ENCODE assay signal across 8 cellular contexts in the genomic region with DNA sequence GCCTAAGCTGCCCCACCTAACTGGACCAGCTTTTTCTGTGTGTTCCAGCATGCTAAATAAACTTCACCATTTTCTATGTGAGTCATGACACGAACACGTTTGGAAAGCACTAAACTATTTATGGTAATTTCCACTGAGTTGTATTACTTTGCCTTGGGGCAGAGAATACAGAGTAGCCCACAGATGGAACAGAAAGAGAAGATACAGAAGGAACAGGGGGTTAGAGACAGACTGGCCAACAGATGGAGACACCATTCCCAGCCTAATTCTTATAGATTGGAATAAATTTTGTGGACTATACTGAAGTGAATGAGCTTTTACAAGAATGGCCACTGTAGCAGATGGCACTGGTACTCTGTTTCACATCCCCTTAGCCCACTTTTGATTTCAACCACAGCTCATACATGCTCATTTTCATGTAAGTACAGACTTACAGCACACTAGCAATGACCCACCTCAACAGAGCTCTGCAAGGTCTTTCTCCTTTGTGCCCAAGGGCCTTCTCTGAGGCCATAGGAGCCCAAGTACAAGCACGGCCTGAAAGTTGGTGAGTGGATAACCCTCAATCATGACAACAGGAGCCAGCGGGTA. TPM values are rescaled to one million over a fixed set of nuclear protein-coding genes. Genes with fewer than 3 reads are reported as not detected.
DNase-seq lines count a peak whose midpoint lies in the region; ATAC-seq and TF ChIP-seq lines count a peak whose summit lies in the region.

No MANE protein-coding gene starts in this region.

- no peak overlapping the region for H3K4ac ChIP-seq in H9 (ENCODE audit: low read depth, low read length)

- no peak overlapping the region for H3K27ac Mint-ChIP-seq in H9

- no peak overlapping the region for H3K14ac ChIP-seq in H9 (ENCODE audit: insufficient read depth, low read length)

- no peak overlapping the region for H2BK15ac ChIP-seq in H9 (ENCODE audit: low read depth, low read length)

- H2BK20ac ChIP-seq in H9 (ENCODE audit: low read depth, low read length, poor library complexity, severe bottlenecking) = no peak overlapping the region

- WGBS in H9 (ENCODE audit: extremely low coverage, insufficient read length, low lambda C conversion rate) = no CpG with 5 or more reads among the region's 4 CpGs
- 45 to 60% (median 57%) methylated on average over 3 to 4 of the region's 4 CpGs for WGBS in adrenal gland, 4 donors

- H3K36me3 ChIP-seq in ascending aorta = no peaks in the 10 kb centered on the region
- no peaks in the 10 kb centered on the region for H3K36me3 ChIP-seq in adrenal gland (replicated peaks in 1 of 2)

- H2BK120ac ChIP-seq in H9 (ENCODE audit: low read depth, low read length, poor library complexity, severe bottlenecking) = no peak overlapping the region

- no peak overlapping the region for H4K8ac ChIP-seq in H9 (replicated peaks; ENCODE audit: insufficient read length, low read depth, low read length)

- no peak overlapping the region for H3K9ac ChIP-seq in H9 (ENCODE audit: extremely low read depth, insufficient read length, low read length)

- H3K4me2 ChIP-seq in H9 (ENCODE audit: insufficient read depth, insufficient read length, low read length) = no peak overlapping the region

- no peak overlapping the region for H2AFZ ChIP-seq in H9 (ENCODE audit: low read length)

- DNase-seq in AG08396 (ENCODE audit: low spot score) (peak; percentile 43), ascending aorta (ENCODE audit: low spot score in 2 of 2) (no peak), H9 (no peak), putamen (ENCODE audit: low spot score) (no peak), adrenal gland (no peak)
- no peak for DNase-seq in activated naive CD4-positive, alpha-beta T cell (lab: John Stamatoyannopoulos, UW)

- H3K56ac ChIP-seq in H9 (ENCODE audit: insufficient read length, low read depth, low read length) = no peak overlapping the region

- TF ChIP-seq POLR2A in adrenal gland (IDR thresholded peaks at IDR 0.05) = no peak

- H2BK12ac ChIP-seq in H9 (ENCODE audit: insufficient read length, low read depth, low read length) = no peak overlapping the region

- H3K23ac ChIP-seq in H9 (ENCODE audit: insufficient read length, low read depth, low read length) = no peak overlapping the region

- no peaks in the 10 kb centered on the region for H3K27me3 ChIP-seq in ascending aorta
- H3K27me3 ChIP-seq in H9 (ENCODE audit: insufficient read depth, low read length) = no peaks in the 10 kb centered on the region
- H3K27me3 ChIP-seq in adrenal gland = no peaks in the 10 kb centered on the region

- intact Hi-C loops in ascending aorta (cut with DNase I) = loop anchor here (2.0 kb wide), 1 partner anchor 27 kb away; a partner anchor contains a TSS
- intact Hi-C loops in adrenal gland (cut with DNase I) = no loop called here

- no peaks in the 10 kb centered on the region for H3K27me3 Mint-ChIP-seq in H9 (ENCODE audit: low read depth)

- no peak for TF ChIP-seq CTCF in ascending aorta (IDR thresholded peaks at IDR 0.05)
- no peak for TF ChIP-seq CTCF in H9 (conservative IDR thresholded peaks at IDR 0.05)
- TF ChIP-seq CTCF in adrenal gland (IDR thresholded peaks at IDR 0.05) = no peak

- peaks cover 0 to 24% (median 4%) of the 10 kb centered on the region in 3 experiments; a peak in 6 of 7 replicates for H3K36me3 Mint-ChIP-seq in H9 (ENCODE audit: insufficient read depth in 1 of 3, low read depth in 3 of 3)

- H3K79me1 ChIP-seq in H9 (ENCODE audit: insufficient read depth, low read depth, low read length, poor library complexity, severe bottlenecking) = no peaks in the 10 kb centered on the region

- H3T11ph ChIP-seq in H9 (ENCODE audit: low read length) = no peak overlapping the region

- H3K23me2 ChIP-seq in H9 (ENCODE audit: insufficient read length, low read depth, low read length, poor library complexity, severe bottlenecking) = no peaks in the 10 kb centered on the region

- no peak overlapping the region for H3K18ac ChIP-seq in H9 (ENCODE audit: insufficient read length, low read depth, low read length)

- no peak overlapping the region for H2BK5ac ChIP-seq in H9 (ENCODE audit: insufficient read length, low read length)

- H4K5ac ChIP-seq in H9 (ENCODE audit: insufficient read length, low read depth, low read length) = no peak overlapping the region

- H3K9me3 Mint-ChIP-seq in H9 = peaks cover 0 to 4% of the 10 kb centered on the region in 2 experiments; a peak in 1 of 5 replicates

- H4K91ac ChIP-seq in H9 (ENCODE audit: insufficient read length, low read depth, low read length) = no peak overlapping the region

- no peaks in the 10 kb centered on the region for H3K9me3 ChIP-seq in ascending aorta
- no peaks in the 10 kb centered on the region for H3K9me3 ChIP-seq in H9 (ENCODE audit: control insufficient read depth, low read depth, low read length)
- no peaks in the 10 kb centered on the region for H3K9me3 ChIP-seq in adrenal gland (replicated peaks in 1 of 3)

- no peaks in the 10 kb centered on the region for H4K20me1 ChIP-seq in H9 (ENCODE audit: control insufficient read depth, insufficient read depth, insufficient read length)

- H3K4me3 ChIP-seq in ascending aorta = no peak overlapping the region
- no peak overlapping the region for H3K4me3 ChIP-seq in adrenal gland

- H3K4me3 Mint-ChIP-seq in H9 = no peak overlapping the region

- ATAC-seq in GM19328 (IDR thresholded peaks at IDR 0.05; ENCODE audit: unreplicated experiment) = peak; percentile 93
- peak; percentile 96 for ATAC-seq in HG03064 (IDR thresholded peaks at IDR 0.05; ENCODE audit: low read depth, unreplicated experiment)

- H3K79me2 ChIP-seq in H9 (ENCODE audit: insufficient read depth, low read length) = no peaks in the 10 kb centered on the region

- H3K4me1 ChIP-seq in ascending aorta = peaks cover 0 to 10% of the 10 kb centered on the region in 2 donors
- no peaks in the 10 kb centered on the region for H3K4me1 ChIP-seq in H9 (ENCODE audit: insufficient read depth, low read length)
- no peaks in the 10 kb centered on the region for H3K4me1 ChIP-seq in adrenal gland (replicated peaks in 1 of 2)

- H3K4me1 Mint-ChIP-seq in H9 = peaks cover 4% of the 10 kb centered on the region in 2 experiments

- H3K27ac ChIP-seq in ascending aorta = peak overlapping the region; percentile 69 to 81
- no peak overlapping the region for H3K27ac ChIP-seq in H9 (ENCODE audit: insufficient read length, low read depth, low read length)
- peak overlapping the region in 1 of 5 donors; percentile 24 for H3K27ac ChIP-seq in adrenal gland

- no peak overlapping the region for H2AK5ac ChIP-seq in H9 (ENCODE audit: insufficient read length, low read length)

RNA-seq across cellular contexts. Expression of a gene that starts 13.1 kb away (rescaled TPM):
- total RNA-seq in ascending aorta (4.6 TPM), H9 (2021) (54.2 and 64.9 TPM in 2 replicates), adrenal gland (10 to 100 TPM; 13.7 to 90.9 (median 49.2) TPM)
- polyA plus RNA-seq in adrenal gland = 10 to 100 TPM; 16.2 to 45.5 (median 21.2) TPM

RNA-seq across cellular contexts. Expression of a gene that starts 26.8 kb away (rescaled TPM):
- 8.4 TPM for total RNA-seq in ascending aorta
- 0.09 and 0.15 TPM in 2 replicates for total RNA-seq in H9 (2021)
- total RNA-seq in adrenal gland = 1 to 10 TPM; 1.7 to 4.1 (median 2.9) TPM
- 1 to 10 TPM in 1 of 3 donors, under 1 TPM in 2; 0.30 to 1.9 (median 0.40) TPM for polyA plus RNA-seq in adrenal gland

RNA-seq across cellular contexts. Expression of a gene that starts 38.4 kb away (rescaled TPM):
- not detected for total RNA-seq in ascending aorta
- not detected in 2 replicates for total RNA-seq in H9 (2021)
- total RNA-seq in adrenal gland = under 1 TPM in 2 of 8 donors, not detected in 6; under 0.01 to 0.12 TPM
- under 1 TPM in 1 of 3 donors, not detected in 2; 0.07 TPM for polyA plus RNA-seq in adrenal gland
